11 cellular contexts compared by ENCODE assay signal in the genomic region with DNA sequence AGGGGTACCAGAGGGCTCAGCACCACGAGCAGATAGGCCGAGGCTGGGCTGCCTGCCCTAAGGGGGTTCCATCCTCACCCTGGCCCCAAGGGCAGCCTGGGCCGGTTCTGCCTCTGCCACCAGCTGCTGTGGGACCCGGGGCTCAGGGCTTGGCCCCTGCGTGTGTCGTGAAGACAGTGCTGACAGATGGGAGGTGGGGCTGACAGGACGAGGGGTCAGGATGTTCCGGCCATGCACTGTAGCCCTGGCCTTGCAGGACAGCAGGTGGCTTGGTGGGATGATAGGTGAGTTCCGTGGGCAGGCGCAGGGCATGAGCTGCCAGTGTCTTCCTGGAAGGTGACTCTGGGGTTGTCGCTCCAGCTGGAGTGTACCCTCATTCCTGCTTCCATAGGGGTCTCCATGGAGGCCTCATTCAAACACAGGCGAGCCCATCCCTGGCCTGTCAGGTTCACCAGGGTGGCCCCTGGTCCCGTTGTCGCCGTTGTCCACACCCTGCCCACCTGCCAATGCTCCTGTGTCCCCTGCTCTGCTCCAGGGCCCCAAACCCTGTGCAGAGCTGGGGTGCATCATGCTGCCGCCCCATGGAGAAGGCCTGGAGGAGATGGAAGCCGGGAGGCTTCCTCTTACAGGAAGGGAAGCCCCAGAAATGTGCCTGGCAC. TPM values are rescaled to one million over a fixed set of nuclear protein-coding genes. Genes with fewer than 3 reads are reported as not detected.
DNase-seq lines count a peak whose midpoint lies in the region; ATAC-seq and TF ChIP-seq lines count a peak whose summit lies in the region.
"Had no signal": no experiment of that assay in that cellular context is flagged by ENCODE, and none has a peak within 500 bp of the region (broad histone marks: within the 10 kb centered on the region; RNA-seq: fewer than 3 reads in every experiment).

No MANE protein-coding gene starts in this region.

- H3K36me3 ChIP-seq in heart right ventricle, result peaks cover 0 to 34% (median 12%) of the 10 kb centered on the region in 9 donors

- H3K27ac Mint-ChIP-seq in T-helper 17 cell (peak overlapping the region; percentile 34), endothelial cell (ENCODE audit: unreplicated experiment) (no peak overlapping the region)

- H3K4me1 Mint-ChIP-seq in T-helper 17 cell (peaks cover 36% of the 10 kb centered on the region), endothelial cell (ENCODE audit: unreplicated experiment) (peaks cover 36% of the 10 kb centered on the region)

- peak overlapping the region in 9 of 10 donors; percentile 87 to 95 (median 89) for H3K27ac ChIP-seq in heart right ventricle
- peak overlapping the region in 18 of 21 experiments; percentile 60 to 92 (median 87) for H3K27ac ChIP-seq in skin epidermis

- ATAC-seq in T-helper 17 cell (no peak), heart right ventricle (peak in 4 of 8 donors; percentile 3 to 24 (median 8))

- peaks cover 7% of the 10 kb centered on the region for H3K36me3 Mint-ChIP-seq in T-helper 17 cell (ENCODE audit: low read depth)
- H3K36me3 Mint-ChIP-seq in endothelial cell (ENCODE audit: low read depth, unreplicated experiment), result peaks cover 18% of the 10 kb centered on the region

- H3K4me3 ChIP-seq in heart right ventricle, result no peak overlapping the region
- no peak overlapping the region for H3K4me3 ChIP-seq in skin epidermis
- no peak overlapping the region for H3K4me3 ChIP-seq in foreskin fibroblast (ENCODE audit: low read depth in 1 of 2, low read length in 2 of 2)

- H3K27me3 Mint-ChIP-seq in T-helper 17 cell (no peaks in the 10 kb centered on the region), endothelial cell (ENCODE audit: unreplicated experiment) (peaks cover 4% of the 10 kb centered on the region)

- H3K9me3 ChIP-seq in T-helper 17 cell (ENCODE audit: control insufficient read depth, low read length, poor library complexity, severe bottlenecking) (no peaks in the 10 kb centered on the region), heart right ventricle (no peaks in the 10 kb centered on the region)

- H3K9me3 Mint-ChIP-seq in endothelial cell (ENCODE audit: unreplicated experiment), result no peaks in the 10 kb centered on the region

- no peak for TF ChIP-seq CTCF in heart right ventricle (IDR thresholded peaks at IDR 0.05)
- no peak for TF ChIP-seq CTCF in foreskin fibroblast (IDR thresholded peaks at IDR 0.05; ENCODE audit: low read depth, low read length)
- no peak for TF ChIP-seq CTCF in endothelial cell (IDR thresholded peaks at IDR 0.05; ENCODE audit: unreplicated experiment)

- H3K27me3 ChIP-seq in heart right ventricle, result no peaks in the 10 kb centered on the region

- peaks cover 13 to 67% (median 36%) of the 10 kb centered on the region in 9 donors for H3K4me1 ChIP-seq in heart right ventricle

- 51 to 57% methylated on average over 17 of the region's 17 CpGs for WGBS in heart right ventricle, 2 donors

- peak overlapping the region; percentile 33 for H3K4me3 Mint-ChIP-seq in T-helper 17 cell
- H3K4me3 Mint-ChIP-seq in endothelial cell (ENCODE audit: unreplicated experiment), result no peak overlapping the region

- intact Hi-C loops in heart right ventricle (cut with DNase I), result no loop called here

- DNase-seq in D341Med (ENCODE audit: low spot score), result peak; percentile 39
- no peak for DNase-seq in T-helper 17 cell
- DNase-seq in heart right ventricle, result no peak
- DNase-seq in NAMALWA (ENCODE audit: low spot score), result no peak
- no peak for DNase-seq in foreskin fibroblast
- no peak for DNase-seq in endothelial cell (ENCODE audit: low spot score)
- no peak for DNase-seq in activated gamma-delta T cell (lab: John Stamatoyannopoulos, UW)
- DNase-seq: DMS79 treated with DMSO at 0.1 percent for 48 hours; NCI-H1417 treated with DMSO at 0.1 percent for 48 hours; stimulated activated CD4-positive, alpha-beta T cell treated with anti-CD3 and anti-CD28 coated beads, Interleukin-2, amount 100 ng/mL, for 24 hours had no signal

RNA-seq across cellular contexts. Expression of gene WDR45B, which starts 57.2 kb away (rescaled TPM):
- total RNA-seq in T-helper 17 cell, result 10 to 100 TPM; 65.6 to 67.1 TPM
- 10 to 100 TPM; 33.0 to 45.5 (median 39.7) TPM for total RNA-seq in heart right ventricle
- polyA plus RNA-seq in heart right ventricle, result 10 to 100 TPM; 23.3 to 43.8 TPM
- total RNA-seq in endothelial cell (ENCODE audit: unreplicated experiment), result 74.1 TPM
